ENCODE assay signal across 26 cellular contexts in genomic region chr1:114536043-114536442, GRCh38. TPM values are rescaled to one million over a fixed set of nuclear protein-coding genes. Genes with fewer than 3 reads are reported as not detected.
DNase-seq lines count a peak whose midpoint lies in the region; ATAC-seq, FAIRE-seq and TF ChIP-seq lines count a peak whose summit lies in the region.
"Had no signal": no experiment of that assay in that cellular context is flagged by ENCODE, and none has a peak within 500 bp of the region (broad histone marks: within the 10 kb centered on the region; RNA-seq: fewer than 3 reads in every experiment).

No MANE protein-coding gene starts in this region.

- TF ChIP-seq EP300 in K562 (IDR thresholded peaks at IDR 0.05; ENCODE audit: low read length) = no peak

- BruUV-seq in K562 (replicated peaks; lab: Mats Ljungman, UMichigan) = no TSS peak

- DNase-seq in Karpas-422 (no peak), K562 (ENCODE audit: extremely low read depth in 1 of 4, low spot score in 3 of 4) (no peak), trophoblast cell (no peak)
- DNase-seq: 8988T; ACHN; BE2C; C1 segment of cervical spinal cord; CD4-positive, alpha-beta memory T cell; CD4-positive, CD25-positive, alpha-beta regulatory T cell; CD8-positive, alpha-beta memory T cell; COR-L47; DMS 273 treated with DMSO at 0.1 percent for 48 hours; DMS153; DMS53; DMS79; DND-41; EL; GDM1 had no signal

- H2BK12ac ChIP-seq in trophoblast cell (ENCODE audit: low read length) = no peak overlapping the region

- H3K9ac ChIP-seq in Karpas-422 (ENCODE audit: low read length) (no peak overlapping the region), K562 (ENCODE audit: insufficient read depth in 1 of 2, low read depth in 2 of 2, low read length in 2 of 2) (no peak overlapping the region), trophoblast cell (ENCODE audit: low read length) (no peak overlapping the region)
- H3K9ac ChIP-seq: BLaER1 had no signal

- ATAC-seq in K562 = no peak
- no peak for ATAC-seq in GM21529 (IDR thresholded peaks at IDR 0.05; ENCODE audit: unreplicated experiment)
- ATAC-seq in HG03280 (IDR thresholded peaks at IDR 0.05; ENCODE audit: unreplicated experiment) = no peak
- no peak for ATAC-seq in GM18498 (IDR thresholded peaks at IDR 0.05; ENCODE audit: unreplicated experiment)
- ATAC-seq: GM12878 had no signal

- H3K9me3 ChIP-seq in Karpas-422 (ENCODE audit: low read length) (no peaks in the 10 kb centered on the region), K562 (replicated peaks; ENCODE audit: control insufficient read depth, insufficient read depth, low read depth, low read length) (no peaks in the 10 kb centered on the region), trophoblast cell (ENCODE audit: insufficient read depth, low read depth, low read length) (peaks cover 8% of the 10 kb centered on the region)
- H3K9me3 ChIP-seq: BE2C had no signal

- H3K4me1 ChIP-seq in Karpas-422 (ENCODE audit: low read length) = no peaks in the 10 kb centered on the region
- no peaks in the 10 kb centered on the region for H3K4me1 ChIP-seq in K562 (replicated peaks in 1 of 2; ENCODE audit: control insufficient read depth in 2 of 2, insufficient read depth in 2 of 2, low read length in 2 of 2)
- H3K4me1 ChIP-seq in trophoblast cell (ENCODE audit: control insufficient read depth in 1 of 2, insufficient read depth in 2 of 2, low read length in 2 of 2) = peaks cover 8 to 9% of the 10 kb centered on the region in 2 experiments
- H3K4me1 ChIP-seq: BE2C had no signal

- intact Hi-C loops in K562 (cut with micrococcal nuclease) = no loop called here

- in situ Hi-C loops in K562 (cut with MboI) = no loop called here

- H3K4me3 ChIP-seq in Karpas-422 (ENCODE audit: low read length) (no peak overlapping the region), K562 (no peak overlapping the region), trophoblast cell (ENCODE audit: low read depth, low read length) (no peak overlapping the region)
- H3K4me3 ChIP-seq: BLaER1, GM12878 had no signal

- no peak overlapping the region for H3K4me2 ChIP-seq in Karpas-422 (ENCODE audit: low read depth, low read length, poor library complexity, severe bottlenecking)
- no peak overlapping the region for H3K4me2 ChIP-seq in K562 (ENCODE audit: insufficient read depth, low read length)
- no peak overlapping the region for H3K4me2 ChIP-seq in trophoblast cell (ENCODE audit: low read length)
- H3K4me2 ChIP-seq: BLaER1 had no signal

- peak overlapping the region; percentile 26 for H2BK120ac ChIP-seq in trophoblast cell (ENCODE audit: insufficient read depth, low read length, poor library complexity)

- H3K18ac ChIP-seq in trophoblast cell (ENCODE audit: low read length) = peak overlapping the region; percentile 1

- no peaks in the 10 kb centered on the region for H3K9me1 ChIP-seq in K562 (ENCODE audit: control insufficient read depth, insufficient read depth, low read length)

- H3K27ac ChIP-seq in Karpas-422 (ENCODE audit: low read length) (no peak overlapping the region), K562 (ENCODE audit: extremely low read depth, low read depth, low read length) (no peak overlapping the region), trophoblast cell (ENCODE audit: low read depth, low read length) (peak overlapping the region; percentile 19)
- H3K27ac ChIP-seq: BLaER1 had no signal

- no peaks in the 10 kb centered on the region for H3K9me2 ChIP-seq in Karpas-422 (replicated peaks; ENCODE audit: insufficient read depth, low read length)

- no peak overlapping the region for H3K4ac ChIP-seq in trophoblast cell (ENCODE audit: low read depth, low read length)

- POLR2A ChIA-PET in K562 (lab: Yijun Ruan, JAX) = interaction anchor here (1.1 to 2.3 kb wide), 4 partner anchors 11 to 29 kb away, joined by 3 to 9 read pairs (median 4); no protein-coding TSS in a partner anchor

- no peak overlapping the region for H4K8ac ChIP-seq in trophoblast cell (ENCODE audit: low read depth, low read length)

- H3K36me3 ChIP-seq in Karpas-422 (ENCODE audit: insufficient read depth, low read length) (no peaks in the 10 kb centered on the region), K562 (ENCODE audit: control insufficient read depth, insufficient read depth, low read length) (no peaks in the 10 kb centered on the region), trophoblast cell (ENCODE audit: control insufficient read depth in 1 of 2, insufficient read depth in 2 of 2, low read length in 2 of 2) (no peaks in the 10 kb centered on the region)
- H3K36me3 ChIP-seq: BE2C, BLaER1 had no signal

- peak overlapping the region; percentile 3 for H3K14ac ChIP-seq in trophoblast cell (ENCODE audit: low read length)

- no peak overlapping the region for H3K23ac ChIP-seq in trophoblast cell (ENCODE audit: low read length)

- peaks cover 5% of the 10 kb centered on the region for H3K79me1 ChIP-seq in trophoblast cell (ENCODE audit: low read length)

- FAIRE-seq in K562 (lab: Jason Lieb, UNC) = no peak
- FAIRE-seq: A204.1, GM12878, GM12892, GM19239 had no signal

- no peaks in the 10 kb centered on the region for H3K79me2 ChIP-seq in Karpas-422 (ENCODE audit: low read length)
- no peaks in the 10 kb centered on the region for H3K79me2 ChIP-seq in K562 (ENCODE audit: control insufficient read depth, insufficient read depth, low read length)
- no peaks in the 10 kb centered on the region for H3K79me2 ChIP-seq in trophoblast cell (ENCODE audit: control insufficient read depth, insufficient read depth, low read length, poor library complexity)

- no peak for TF ChIP-seq CTCF in K562 (IDR thresholded peaks at IDR 0.05 in 2 of 3, conservative IDR thresholded peaks at IDR 0.05 in 1 of 3; ENCODE audit: insufficient read depth in 2 of 3, low read depth in 1 of 3, low read length in 3 of 3)

- whole genome bisulfite sequencing in K562 (ENCODE audit: insufficient coverage, low coverage, missing lambda C conversion rate) = 24% methylated on average over 7 of the region's 7 CpGs
- no CpG with 5 or more reads among the region's 7 CpGs for WGBS in trophoblast cell (ENCODE audit: extremely low coverage, insufficient coverage, insufficient read length)

- H4K12ac ChIP-seq in trophoblast cell (ENCODE audit: low read depth, low read length) = no peak overlapping the region

- H2AFZ ChIP-seq in Karpas-422 (ENCODE audit: low read length) = peak overlapping the region; percentile 36; the same call in 1 of the 2 replicates
- peak overlapping the region; percentile 82 for H2AFZ ChIP-seq in K562 (ENCODE audit: low read depth, low read length)
- H2AFZ ChIP-seq in trophoblast cell (ENCODE audit: insufficient read depth, low read length, poor library complexity) = no peak overlapping the region

- TF ChIP-seq RAD21 in K562 (CRISPR knock-in tag; conservative IDR thresholded peaks at IDR 0.05 in 1 of 2, IDR thresholded peaks at IDR 0.05 in 1 of 2) = no peak

- CTCF ChIA-PET in K562 (lab: Yijun Ruan, JAX; ENCODE audit: low intra/inter-chr PET ratio) = no interaction called here

- no peak overlapping the region for H2AK5ac ChIP-seq in trophoblast cell (ENCODE audit: low read length)

- no peak overlapping the region for H2BK5ac ChIP-seq in trophoblast cell (ENCODE audit: low read depth, low read length, poor library complexity)

- H4K20me1 ChIP-seq in Karpas-422 (ENCODE audit: insufficient read depth, low read depth, low read length) (no peaks in the 10 kb centered on the region), K562 (replicated peaks; ENCODE audit: control insufficient read depth, insufficient read depth, low read length) (no peaks in the 10 kb centered on the region)
- H4K20me1 ChIP-seq: BLaER1 had no signal

- peak overlapping the region; percentile 75 for H4K91ac ChIP-seq in trophoblast cell (ENCODE audit: low read depth, low read length)

- H3K27me3 ChIP-seq in Karpas-422 (ENCODE audit: low read length) (no peaks in the 10 kb centered on the region), K562 (ENCODE audit: control insufficient read depth in 2 of 2, insufficient read depth in 2 of 2, low read length in 2 of 2) (no peaks in the 10 kb centered on the region), trophoblast cell (ENCODE audit: insufficient read depth, low read length) (no peaks in the 10 kb centered on the region)
- H3K27me3 ChIP-seq: BE2C, BLaER1 had no signal

- no peak for TF ChIP-seq POLR2A in K562 (conservative IDR thresholded peaks at IDR 0.05)

RNA-seq across cellular contexts. Expression of gene TRIM33, which starts 25.0 kb away (rescaled TPM):
- total RNA-seq in Karpas-422 (2014; rRNA removed; shearing (Covaris generic); ENCODE audit: low replicate concordance) = 38.0 and 78.9 TPM in 2 replicates
- 57.1 and 190 TPM in 2 replicates for total RNA-seq in K562 (2011; cell fraction: chromatin; rRNA removed; ENCODE audit: low replicate concordance)
- total RNA-seq in K562 (2011; cell fraction: nucleolus; rRNA removed) = 19.0 and 31.5 TPM in 2 replicates
- total RNA-seq in K562 (2011; cell fraction: nucleoplasm; rRNA removed) = 65.5 and 113 TPM in 2 replicates
- total RNA-seq in K562 (2014; rRNA removed) (25.7 and 38.8 TPM in 2 replicates), K562 (2014; rRNA removed; fragmentation: Illumina TruSeq; extraction: Trizol) (44.5 and 47.8 TPM in 2 replicates), K562 (2015; rRNA removed; fragmentation: Illumina TruSeq; extraction: Trizol) (55.2 and 58.4 TPM in 2 replicates), K562 (2021) (40.8 and 42.1 TPM in 2 replicates)
- polyA plus RNA-seq in K562 (2011; rRNA removed) (41.3 and 48.5 TPM in 2 replicates), K562 (2014; fragmentation: Illumina TruSeq; extraction: Trizol) (37.0 and 40.2 TPM in 2 replicates), K562 (2014; fragmentation: Nextera tagmentation; extraction: Ambion mirVana) (10 to 100 TPM in 1 of 2 experiments, 1 to 10 TPM in 1; 9.3 to 12.6 TPM), K562 (2014; rRNA removed) (19.2 and 20.3 TPM in 2 replicates)
- 19.0 and 20.8 TPM in 2 replicates for polyA plus RNA-seq in K562 (2011; cell fraction: cytosol; rRNA removed)
- polyA plus RNA-seq in K562 (2011; cell fraction: nucleus; rRNA removed) = 63.7 and 71.6 TPM in 2 replicates
- polyA plus RNA-seq in K562 (2012) = 21.4 and 22.2 TPM in 2 replicates
- polyA minus RNA-seq in K562 (2011; rRNA and poly(A)+ RNA removed) = 83.2 and 90.5 TPM in 2 replicates
- 44.4 and 48.8 TPM in 2 replicates for polyA minus RNA-seq in K562 (2011; cell fraction: cytosol; rRNA and poly(A)+ RNA removed)
- 31.0 and 64.2 TPM in 2 replicates for polyA minus RNA-seq in K562 (2011; cell fraction: nucleus; rRNA and poly(A)+ RNA removed)
- 110 and 120 TPM in 2 replicates for polyA plus RNA-seq in trophoblast cell (2013)

RNA-seq across cellular contexts. Expression of gene BCAS2, which starts 45.4 kb away (rescaled TPM):
- total RNA-seq in Karpas-422 (2014; rRNA removed; shearing (Covaris generic); ENCODE audit: low replicate concordance) = 45.7 and 46.2 TPM in 2 replicates
- total RNA-seq in K562 (2011; cell fraction: chromatin; rRNA removed; ENCODE audit: low replicate concordance) = 4.0 and 12.6 TPM in 2 replicates
- total RNA-seq in K562 (2011; cell fraction: nucleolus; rRNA removed) = 4.9 and 5.5 TPM in 2 replicates
- 5.8 and 7.0 TPM in 2 replicates for total RNA-seq in K562 (2011; cell fraction: nucleoplasm; rRNA removed)
- 49.6 and 62.1 TPM in 2 replicates for total RNA-seq in K562 (2014; rRNA removed)
- total RNA-seq in K562 (2014; rRNA removed; fragmentation: Illumina TruSeq; extraction: Trizol) = 92.1 and 107 TPM in 2 replicates
- 77.1 and 81.1 TPM in 2 replicates for total RNA-seq in K562 (2015; rRNA removed; fragmentation: Illumina TruSeq; extraction: Trizol)
- 56.9 and 59.3 TPM in 2 replicates for total RNA-seq in K562 (2021)
- polyA plus RNA-seq in K562 (2011; rRNA removed) = 47.4 and 71.4 TPM in 2 replicates
- polyA plus RNA-seq in K562 (2011; cell fraction: cytosol; rRNA removed) = 15.3 and 20.2 TPM in 2 replicates
- polyA plus RNA-seq in K562 (2011; cell fraction: nucleus; rRNA removed) = 6.1 and 9.4 TPM in 2 replicates
- polyA plus RNA-seq in K562 (2012) = 59.7 and 74.2 TPM in 2 replicates
- 79.1 and 84.4 TPM in 2 replicates for polyA plus RNA-seq in K562 (2014; fragmentation: Illumina TruSeq; extraction: Trizol)
- polyA plus RNA-seq in K562 (2014; fragmentation: Nextera tagmentation; extraction: Ambion mirVana) = 100 to 1,000 TPM; 160 to 183 TPM
- polyA plus RNA-seq in K562 (2014; rRNA removed) = 64.3 and 75.7 TPM in 2 replicates
- polyA minus RNA-seq in K562 (2011; rRNA and poly(A)+ RNA removed) = 42.3 and 43.2 TPM in 2 replicates
- 11.4 and 21.0 TPM in 2 replicates for polyA minus RNA-seq in K562 (2011; cell fraction: cytosol; rRNA and poly(A)+ RNA removed)
- polyA minus RNA-seq in K562 (2011; cell fraction: nucleus; rRNA and poly(A)+ RNA removed) = 3.6 and 10.1 TPM in 2 replicates
- 61.0 and 61.1 TPM in 2 replicates for polyA plus RNA-seq in trophoblast cell (2013)
